16 cellular contexts compared by ENCODE assay signal in genomic region chr1:30366914-30367313, GRCh38.
"Had no signal": no experiment of that assay in that cellular context is flagged by ENCODE, and none has a peak within 500 bp of the region (broad histone marks: within the 10 kb centered on the region; RNA-seq: fewer than 3 reads in every experiment).

No MANE protein-coding gene starts in this region.

- H3K9me3 Mint-ChIP-seq: activated naive CD4-positive, alpha-beta T cell treated with anti-CD3 and anti-CD28 coated beads, Interleukin-2, amount 50 U/mL, for 24 hours; activated T-cell treated with anti-CD3 and anti-CD28 coated beads, Interleukin-2, amount 50 U/mL, for 4 hours; nephron; stimulated activated memory B cell treated with anti-CD40 and anti-IgM and Interleukin-4, amounts not matched to agents 10 μg/mL and 1 μg/mL and 100 μg/mL, for 72 hours; T-helper 2 cell treated with Interferon-gamma antibody and Interleukin-4, amounts not matched to agents 5 μg/mL and 100 μg/mL, for 36 hours had no signal

- H3K4me1 ChIP-seq: adrenal gland, left ventricle myocardium inferior, right atrium auricular region, tibial artery, uterus had no signal

- H3K27me3 ChIP-seq: adrenal gland, right atrium auricular region, uterus had no signal

- H3K4me1 Mint-ChIP-seq: activated naive CD4-positive, alpha-beta T cell treated with anti-CD3 and anti-CD28 coated beads, Interleukin-2, amount 50 U/mL, for 24 hours; stimulated activated memory B cell treated with anti-CD40 and anti-IgM and Interleukin-4, amounts not matched to agents 10 μg/mL and 1 μg/mL and 100 μg/mL, for 72 hours had no signal

- ATAC-seq: activated T-cell treated with anti-CD3 and anti-CD28 coated beads, Interleukin-2, amount 50 U/mL, for 4 hours; stimulated activated memory B cell treated with anti-CD40 and anti-IgM and Interleukin-4, amounts not matched to agents 10 μg/mL and 1 μg/mL and 100 μg/mL, for 72 hours had no signal

- H3K9me3 ChIP-seq: adrenal gland, left ventricle myocardium inferior, right atrium auricular region, tibial artery, uterus had no signal

- DNase-seq: activated CD4-positive, alpha-beta T cell treated with anti-CD3 and anti-CD28 coated beads, Interleukin-2, amount 50 U/mL, for 1 hour; activated effector memory CD4-positive, alpha-beta T cell treated with Interleukin-2 at 50 U/mL for 16 hours; activated T-cell treated with anti-CD3 and anti-CD28 coated beads, Interleukin-2, amount 50 U/mL, for 4 hours; left ventricle myocardium inferior; mesenchymal stem cell; occipital lobe; stimulated activated CD4-positive, alpha-beta T cell treated with anti-CD3 and anti-CD28 coated beads, Interleukin-2, amount 100 ng/mL, for 48 hours; tibial artery; uterus had no signal

- H3K27ac Mint-ChIP-seq: activated naive CD4-positive, alpha-beta T cell treated with anti-CD3 and anti-CD28 coated beads, Interleukin-2, amount 50 U/mL, for 24 hours; nephron; progenitor cell of endocrine pancreas; stimulated activated memory B cell treated with anti-CD40 and anti-IgM and Interleukin-4, amounts not matched to agents 10 μg/mL and 1 μg/mL and 100 μg/mL, for 72 hours; T-helper 2 cell treated with Interferon-gamma antibody and Interleukin-4, amounts not matched to agents 5 μg/mL and 100 μg/mL, for 36 hours had no signal

- H3K36me3 Mint-ChIP-seq: activated naive CD4-positive, alpha-beta T cell treated with anti-CD3 and anti-CD28 coated beads, Interleukin-2, amount 50 U/mL, for 24 hours; stimulated activated memory B cell treated with anti-CD40 and anti-IgM and Interleukin-4, amounts not matched to agents 10 μg/mL and 1 μg/mL and 100 μg/mL, for 72 hours had no signal

- H3K27ac ChIP-seq: adrenal gland, left ventricle myocardium inferior, right atrium auricular region, tibial artery, uterus had no signal

- H3K4me3 Mint-ChIP-seq: activated naive CD4-positive, alpha-beta T cell treated with anti-CD3 and anti-CD28 coated beads, Interleukin-2, amount 50 U/mL, for 24 hours; activated T-cell treated with anti-CD3 and anti-CD28 coated beads, Interleukin-2, amount 50 U/mL, for 4 hours; nephron; stimulated activated memory B cell treated with anti-CD40 and anti-IgM and Interleukin-4, amounts not matched to agents 10 μg/mL and 1 μg/mL and 100 μg/mL, for 72 hours; T-helper 2 cell treated with Interferon-gamma antibody and Interleukin-4, amounts not matched to agents 5 μg/mL and 100 μg/mL, for 36 hours had no signal

- H3K4me3 ChIP-seq: adrenal gland, left ventricle myocardium inferior, right atrium auricular region, tibial artery, uterus had no signal

- H3K36me3 ChIP-seq: adrenal gland, left ventricle myocardium inferior, right atrium auricular region, tibial artery, uterus had no signal
